Comparison of ENCODE assay signal across 17 cellular contexts in the genomic region with DNA sequence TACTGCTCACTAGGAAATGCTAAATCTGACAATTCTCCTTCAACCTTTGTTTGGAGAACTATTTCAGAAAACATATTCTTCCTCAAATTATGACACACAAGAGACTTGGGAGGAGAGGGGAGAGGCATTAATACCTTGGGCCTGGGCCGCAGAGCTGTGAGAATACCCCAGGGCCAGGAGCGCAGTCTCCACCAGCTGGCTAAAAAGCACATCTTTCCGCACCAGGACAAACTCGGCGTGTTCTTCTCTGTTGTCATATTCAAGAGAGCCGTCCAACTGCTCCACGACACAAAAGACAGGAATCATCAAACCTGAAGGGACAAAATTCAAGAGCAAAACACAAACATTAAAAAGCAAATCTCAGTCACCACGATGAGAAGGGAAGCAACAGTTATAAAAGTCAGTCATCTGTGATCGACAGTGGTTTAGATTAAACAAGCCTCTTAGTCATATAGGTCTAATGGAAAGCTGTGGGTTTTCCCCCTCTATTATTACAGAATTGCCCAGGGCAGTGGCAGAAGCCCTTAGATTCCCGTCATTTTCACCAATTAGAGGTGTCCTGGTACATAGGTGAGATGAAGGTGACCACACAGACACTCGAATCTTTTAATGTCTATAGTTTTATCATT.
A peak's percentile ranks its signal among the peaks of the same experiment; 100 is the strongest.
DNase-seq lines count a peak whose midpoint lies in the region; ATAC-seq and TF ChIP-seq lines count a peak whose summit lies in the region.
"Had no signal": no experiment of that assay in that cellular context is flagged by ENCODE, and none has a peak within 500 bp of the region (broad histone marks: within the 10 kb centered on the region; RNA-seq: fewer than 3 reads in every experiment).

No MANE protein-coding gene starts in this region.

- H4K20me1 ChIP-seq in OCI-LY1 (ENCODE audit: insufficient read depth, low read length), result no peaks in the 10 kb centered on the region

- peak; percentile 45 for DNase-seq in ACHN
- no peak for DNase-seq in NAMALWA (ENCODE audit: low spot score)
- no peak for DNase-seq in SW 1271 (lab: John Stamatoyannopoulos, UW)
- no peak for DNase-seq in stimulated activated CD4-positive, alpha-beta T cell treated with anti-CD3 and anti-CD28 coated beads, Interleukin-4, amount 100 ng/mL, for 4 hours
- DNase-seq: activated naive CD8-positive, alpha-beta T cell treated with anti-CD3 and anti-CD28 coated beads, Interleukin-2, amount 50 U/mL, for 24 hours; foreskin fibroblast; Kasumi-1; NCI-H1436; NCI-H446 treated with DMSO at 0.1 percent for 48 hours; stimulated activated naive CD4-positive, alpha-beta T cell had no signal

- in situ Hi-C loops in ACHN (cut with HindIII; ENCODE audit: low pct_ligation_motif_present, low pct_unique_long_range_greater_than_20kb, low sequenced_read_pairs), result no loop called here

- peak; percentile 24; the same call in 1 of the 2 replicates for TF ChIP-seq CTCF in OCI-LY1 (IDR thresholded peaks at IDR 0.05; ENCODE audit: low read length)

- peaks cover 78% of the 10 kb centered on the region for H3K4me1 ChIP-seq in OCI-LY1 (ENCODE audit: insufficient read depth, low read length, severe bottlenecking)
- H3K4me1 ChIP-seq in iPS-18a (ENCODE audit: control insufficient read depth, low read depth, low read length), result peaks cover 42% of the 10 kb centered on the region
- H3K4me1 ChIP-seq: breast epithelium, tibial nerve had no signal

- H3F3A ChIP-seq in OCI-LY1 (ENCODE audit: insufficient read depth, low read length), result no peaks in the 10 kb centered on the region

- H3K27ac ChIP-seq in OCI-LY1 (ENCODE audit: low read depth, low read length, poor library complexity, severe bottlenecking) (peak overlapping the region; percentile 97), iPS-18a (ENCODE audit: low read length) (peak overlapping the region; percentile 20)
- H3K27ac ChIP-seq: breast epithelium, SJSA1, tibial nerve had no signal

- H3K27me3 ChIP-seq in OCI-LY1 (ENCODE audit: insufficient read depth, low read length), result no peaks in the 10 kb centered on the region
- H3K27me3 ChIP-seq in iPS-18a (ENCODE audit: control insufficient read depth, insufficient read depth, low read length), result no peaks in the 10 kb centered on the region
- H3K27me3 ChIP-seq: breast epithelium, SJSA1, tibial nerve had no signal

- peak; percentile 61 for ATAC-seq in GM19351 (IDR thresholded peaks at IDR 0.05; ENCODE audit: unreplicated experiment)
- no peak for ATAC-seq in GM18858 (IDR thresholded peaks at IDR 0.05; ENCODE audit: unreplicated experiment)
- ATAC-seq: activated naive CD8-positive, alpha-beta T cell treated with anti-CD3 and anti-CD28 coated beads, Interleukin-2, amount 50 U/mL, for 24 hours had no signal

- H3K36me3 ChIP-seq in OCI-LY1 (ENCODE audit: insufficient read depth, low read length), result peaks cover 34% of the 10 kb centered on the region; the same call in 1 of the 2 replicates
- no peaks in the 10 kb centered on the region for H3K36me3 ChIP-seq in iPS-18a (ENCODE audit: control insufficient read depth, low read depth, low read length)
- H3K36me3 ChIP-seq: breast epithelium had no signal

- H3K9ac ChIP-seq in OCI-LY1 (ENCODE audit: low read length), result peak overlapping the region; percentile 86
- H3K9ac ChIP-seq in iPS-18a (ENCODE audit: low read length), result no peak overlapping the region

- peak overlapping the region; percentile 76 for H3K4me3 ChIP-seq in OCI-LY1 (ENCODE audit: low read depth, low read length, poor library complexity, severe bottlenecking)
- no peak overlapping the region for H3K4me3 ChIP-seq in iPS-18a (ENCODE audit: low read length)
- H3K4me3 ChIP-seq: breast epithelium, SJSA1, tibial nerve had no signal

- no peaks in the 10 kb centered on the region for H3K9me2 ChIP-seq in OCI-LY1 (ENCODE audit: low read depth, low read length)

- peak overlapping the region; percentile 66 for H3K4me2 ChIP-seq in OCI-LY1 (ENCODE audit: low read length)

- H3K9me3 ChIP-seq in OCI-LY1 (ENCODE audit: low read length), result no peaks in the 10 kb centered on the region
- H3K9me3 ChIP-seq in iPS-18a (ENCODE audit: control insufficient read depth, low read depth, low read length), result no peaks in the 10 kb centered on the region
- H3K9me3 ChIP-seq: breast epithelium, SJSA1, tibial nerve had no signal

- peaks cover 46% of the 10 kb centered on the region for H3K79me2 ChIP-seq in OCI-LY1 (ENCODE audit: insufficient read depth, low read length)

- H2AFZ ChIP-seq in OCI-LY1 (ENCODE audit: low read length), result no peak overlapping the region
